In the genomic region with DNA sequence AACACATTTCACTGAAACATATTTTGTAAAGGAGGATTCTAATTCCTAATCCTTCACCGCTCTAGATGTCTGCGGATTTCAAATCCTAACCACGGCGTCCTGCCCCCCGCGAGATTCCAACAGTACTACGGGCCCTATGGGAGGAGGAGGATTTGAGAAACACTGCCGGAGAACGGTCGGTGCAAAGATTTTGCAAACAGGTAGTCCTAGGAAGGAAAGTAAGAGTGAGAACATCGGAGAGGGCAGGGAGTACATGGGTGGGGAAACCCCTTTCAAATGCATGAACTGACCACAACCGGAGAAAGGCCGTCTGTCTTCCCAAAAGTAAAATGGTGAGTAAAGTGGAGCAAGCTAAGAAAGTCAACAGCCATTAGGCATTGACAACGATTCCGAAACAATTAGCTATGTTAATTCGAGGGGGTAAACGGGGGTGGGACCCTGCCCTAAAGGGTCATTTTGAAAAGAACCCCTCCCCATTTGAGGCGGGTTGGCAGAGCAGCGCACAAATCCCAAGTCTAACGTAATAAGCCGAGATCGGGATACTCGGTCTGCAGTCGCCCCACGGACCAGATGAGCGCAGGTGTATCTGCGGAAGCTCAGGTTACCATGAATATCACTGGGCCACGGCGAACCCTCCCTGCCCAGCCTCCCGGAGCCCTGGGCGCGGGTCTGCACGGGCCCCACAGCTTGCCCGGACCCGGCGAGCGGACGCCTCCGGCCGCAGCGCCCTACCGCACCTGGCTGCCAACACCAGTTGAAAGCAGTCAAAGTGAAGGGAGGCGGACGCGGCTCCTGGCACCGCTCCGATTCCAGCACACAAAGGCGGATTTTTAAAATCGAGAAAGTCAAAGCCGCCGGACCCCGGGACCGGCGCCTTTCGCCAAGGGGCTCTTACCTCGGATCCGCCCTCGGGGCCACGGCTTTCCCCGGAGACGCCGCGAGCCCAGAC, we compare ENCODE assay signal across 8 cellular contexts. TPM values are rescaled to one million over a fixed set of nuclear protein-coding genes. Genes with fewer than 3 reads are reported as not detected.
A peak's percentile ranks its signal among the peaks of the same experiment; 100 is the strongest.
DNase-seq lines count a peak whose midpoint lies in the region; ATAC-seq and TF ChIP-seq lines count a peak whose summit lies in the region.

No MANE protein-coding gene starts in this region.

- no peak for TF ChIP-seq CTCF in activated CD8-positive, alpha-beta T cell treated with anti-CD3 and anti-CD28 coated beads for 36 hours (IDR thresholded peaks at IDR 0.05)
- TF ChIP-seq CTCF in fibroblast of mammary gland (conservative IDR thresholded peaks at IDR 0.05; ENCODE audit: control insufficient read depth, insufficient read depth, low read depth, low read length) (no peak), uterus (IDR thresholded peaks at IDR 0.05) (peak in 1 of 4 experiments; percentile 20)

- H3K36me3 ChIP-seq in uterus, result no peaks in the 10 kb centered on the region

- no peaks in the 10 kb centered on the region for H3K27me3 ChIP-seq in uterus

- DNase-seq in stimulated activated CD8-positive, alpha-beta memory T cell treated with anti-CD3 and anti-CD28 coated beads, Interleukin-12 subunit alpha, Interleukin-12 subunit beta, amount 100 ng/mL, for 1 hour (ENCODE audit: low read depth), result peak; percentile 5
- DNase-seq in stimulated activated CD8-positive, alpha-beta memory T cell treated with anti-CD3 and anti-CD28 coated beads, Interleukin-4, amount 100 ng/mL, for 48 hours, result no peak
- DNase-seq in NCI-H146 treated with DMSO at 0.1 percent for 48 hours (lab: John Stamatoyannopoulos, UW; ENCODE audit: unreplicated experiment) (peak; percentile 70), fibroblast of mammary gland (ENCODE audit: low read depth) (peak; percentile 53), naive B cell (peak; percentile 3), uterus (peak; percentile 37 to 62)
- DNase-seq in activated CD8-positive, alpha-beta T cell treated with anti-CD3 and anti-CD28 coated beads for 36 hours, result peak; percentile 17

- CTCF ChIA-PET in activated CD8-positive, alpha-beta T cell treated with anti-CD3 and anti-CD28 coated beads for 36 hours (lab: Charles Lee), result interaction anchor here (0.9 to 2.7 kb wide), 7 partner anchors 8 to 204 kb away, joined by 3 to 12 read pairs (median 5); no protein-coding TSS in a partner anchor

- intact Hi-C loops in activated CD8-positive, alpha-beta T cell treated with anti-CD3 and anti-CD28 coated beads for 36 hours (cut with micrococcal nuclease), result loop anchor here (5.0 kb wide), 1 partner anchor 196 kb away; no protein-coding TSS in a partner anchor
- intact Hi-C loops in uterus (cut with DNase I; ENCODE audit: low total_unique reads), result no loop called here

- no peaks in the 10 kb centered on the region for H3K4me1 ChIP-seq in uterus

- ATAC-seq in HG02840 (IDR thresholded peaks at IDR 0.05; ENCODE audit: low FRiP score, unreplicated experiment) (peak; percentile 34), naive B cell (ENCODE audit: low read depth in 2 of 2) (peak; percentile 20 to 27)
- peak; percentile 29 for ATAC-seq in activated CD8-positive, alpha-beta T cell treated with anti-CD3 and anti-CD28 coated beads for 36 hours

- TF ChIP-seq POLR2A in uterus (IDR thresholded peaks at IDR 0.05), result no peak

- H3K4me3 ChIP-seq in fibroblast of mammary gland (ENCODE audit: control insufficient read depth, low read depth, low read length) (peak overlapping the region; percentile 97), uterus (peak overlapping the region; percentile 69 to 94)

- peak overlapping the region; percentile 95 to 97 for H3K27ac ChIP-seq in uterus

- H3K9me3 Mint-ChIP-seq in activated CD8-positive, alpha-beta T cell treated with anti-CD3 and anti-CD28 coated beads for 36 hours, result no peaks in the 10 kb centered on the region
- H3K9me3 Mint-ChIP-seq in naive B cell, result no peaks in the 10 kb centered on the region

- H3K36me3 Mint-ChIP-seq in activated CD8-positive, alpha-beta T cell treated with anti-CD3 and anti-CD28 coated beads for 36 hours (ENCODE audit: low read depth), result no peaks in the 10 kb centered on the region
- H3K36me3 Mint-ChIP-seq in naive B cell, result no peaks in the 10 kb centered on the region

- H3K27me3 Mint-ChIP-seq in activated CD8-positive, alpha-beta T cell treated with anti-CD3 and anti-CD28 coated beads for 36 hours, result peaks cover 42% of the 10 kb centered on the region
- H3K27me3 Mint-ChIP-seq in naive B cell, result peaks cover 36 to 62% (median 56%) of the 10 kb centered on the region in 3 donors

- POLR2A ChIA-PET in activated CD8-positive, alpha-beta T cell treated with anti-CD3 and anti-CD28 coated beads for 36 hours (lab: Charles Lee), result interaction anchor here (0.7 to 1.5 kb wide), 3 partner anchors 67 to 214 kb away, joined by 3 read pairs; no protein-coding TSS in a partner anchor

- H3K4me1 Mint-ChIP-seq in activated CD8-positive, alpha-beta T cell treated with anti-CD3 and anti-CD28 coated beads for 36 hours (ENCODE audit: low read depth), result peaks cover 16% of the 10 kb centered on the region
- H3K4me1 Mint-ChIP-seq in naive B cell, result peaks cover 13 to 17% (median 15%) of the 10 kb centered on the region in 3 donors

- H3K9me3 ChIP-seq in uterus, result no peaks in the 10 kb centered on the region

- peak overlapping the region; percentile 77 for H3K4me3 Mint-ChIP-seq in activated CD8-positive, alpha-beta T cell treated with anti-CD3 and anti-CD28 coated beads for 36 hours
- peak overlapping the region; percentile 88 to 98 (median 94) for H3K4me3 Mint-ChIP-seq in naive B cell

- H3K27ac Mint-ChIP-seq in activated CD8-positive, alpha-beta T cell treated with anti-CD3 and anti-CD28 coated beads for 36 hours, result no peak overlapping the region
- peak overlapping the region in 3 of 6 donors; percentile 9 to 16 (median 11) for H3K27ac Mint-ChIP-seq in naive B cell

RNA-seq across cellular contexts. Expression of a gene that starts 0.6 kb away (rescaled TPM):
- 1 to 10 TPM; 1.8 to 2.3 TPM for total RNA-seq in activated CD8-positive, alpha-beta T cell treated with anti-CD3 and anti-CD28 coated beads for 36 hours
- polyA plus RNA-seq in naive B cell (ENCODE audit: low read depth in 6 of 6), result 1 to 10 TPM in 3 of 6 donors, under 1 TPM in 3; 0.49 to 1.3 (median 0.90) TPM
- 100 to 1,000 TPM in 3 of 4 donors, 10 to 100 TPM in 1; 93.7 to 173 (median 109) TPM for total RNA-seq in uterus

Comparison
In these comparisons a context has a peak if more than half of its experiments do, and no peak if none do; other contexts are left out.
1. RNA of a gene that starts 0.6 kb away (total RNA-seq): 93.7 to 173 TPM in uterus; 1.8 to 2.3 TPM in activated CD8-positive, alpha-beta T cell treated with anti-CD3 and anti-CD28 coated beads for 36 hours; every median in the first group is over 10 times any median in the second.
2. Peak in every context shown above with its lines, with median percentiles within 50 percentile points of each other: ATAC-seq.